ENCODE assay signal across 12 cellular contexts in genomic region chrX:111568356-111568755, GRCh38. TPM values are rescaled to one million over a fixed set of nuclear protein-coding genes. Genes with fewer than 3 reads are reported as not detected.
DNase-seq lines count a peak whose midpoint lies in the region; ATAC-seq, FAIRE-seq and TF ChIP-seq lines count a peak whose summit lies in the region.
"Had no signal": no experiment of that assay in that cellular context is flagged by ENCODE, and none has a peak within 500 bp of the region (broad histone marks: within the 10 kb centered on the region; RNA-seq: fewer than 3 reads in every experiment).

No MANE protein-coding gene starts in this region.

- intact Hi-C loops in A673 (cut with micrococcal nuclease; ENCODE audit: unreplicated experiment) (no loop called here), sigmoid colon (cut with DNase I) (no loop called here)

- WGBS in sigmoid colon, 2 donors, result 60 to 67% methylated on average over 4 of the region's 4 CpGs

- DNase-seq in A673 (ENCODE audit: low spot score) (peak; percentile 29), RCC 7860 (ENCODE audit: low spot score) (peak; percentile 8), foreskin keratinocyte (no peak), sigmoid colon (no peak), Peyer's patch (no peak)
- no peak for DNase-seq in effector CD8-positive, alpha-beta T cell (lab: John Stamatoyannopoulos, UW)
- DNase-seq: activated CD4-positive, alpha-beta T cell treated with anti-CD3 and anti-CD28 coated beads for 48 hours had no signal

- ATAC-seq in foreskin keratinocyte (no peak), HG03457 (IDR thresholded peaks at IDR 0.05; ENCODE audit: unreplicated experiment) (no peak)

- H3K27me3 ChIP-seq in A673 (replicated peaks; ENCODE audit: insufficient read depth, low read depth, low read length, poor library complexity) (no peaks in the 10 kb centered on the region), foreskin keratinocyte (no peaks in the 10 kb centered on the region), sigmoid colon (no peaks in the 10 kb centered on the region), Peyer's patch (no peaks in the 10 kb centered on the region)

- TF ChIP-seq POLR2A in sigmoid colon (IDR thresholded peaks at IDR 0.05) (no peak), Peyer's patch (IDR thresholded peaks at IDR 0.05) (no peak)

- BruUV-seq in A673 (replicated peaks; lab: Mats Ljungman, UMichigan), result no TSS peak

- H3K27ac ChIP-seq in A673 (ENCODE audit: low read depth, low read length, poor library complexity, severe bottlenecking), result no peak overlapping the region
- no peak overlapping the region for H3K27ac ChIP-seq in foreskin keratinocyte
- H3K27ac ChIP-seq in sigmoid colon, result no peak overlapping the region
- H3K27ac ChIP-seq in Peyer's patch, result no peak overlapping the region

- no peak for TF ChIP-seq EP300 in sigmoid colon (IDR thresholded peaks at IDR 0.05)

- FAIRE-seq in RCC 7860 (lab: Jason Lieb, UNC), result no peak
- FAIRE-seq: colon had no signal

- no peak overlapping the region for H3K4me3 ChIP-seq in A673 (ENCODE audit: low read depth, low read length, poor library complexity, severe bottlenecking)
- no peak overlapping the region for H3K4me3 ChIP-seq in sigmoid colon
- no peak overlapping the region for H3K4me3 ChIP-seq in Peyer's patch

- H3K4me1 ChIP-seq in A673 (ENCODE audit: insufficient read depth, low read length, poor library complexity, severe bottlenecking), result no peaks in the 10 kb centered on the region
- no peaks in the 10 kb centered on the region for H3K4me1 ChIP-seq in foreskin keratinocyte
- H3K4me1 ChIP-seq in sigmoid colon, result no peaks in the 10 kb centered on the region
- H3K4me1 ChIP-seq in Peyer's patch, result no peaks in the 10 kb centered on the region

- POLR2A ChIA-PET in A673 (lab: Charles Lee; ENCODE audit: low non-redundant PET), result no interaction called here

- TF ChIP-seq CTCF in A673 (conservative IDR thresholded peaks at IDR 0.05; ENCODE audit: low read depth, low read length) (peak; percentile 57), GM12873 (IDR thresholded peaks at IDR 0.05; ENCODE audit: insufficient read depth, low read depth, low read length, missing control alignments) (peak; percentile 45), foreskin keratinocyte (conservative IDR thresholded peaks at IDR 0.05) (peak; percentile 19), sigmoid colon (IDR thresholded peaks at IDR 0.05) (no peak), Peyer's patch (IDR thresholded peaks at IDR 0.05) (no peak)

- no peaks in the 10 kb centered on the region for H3K36me3 ChIP-seq in A673 (ENCODE audit: insufficient read depth, low read length, poor library complexity, severe bottlenecking)
- H3K36me3 ChIP-seq in sigmoid colon, result no peaks in the 10 kb centered on the region
- no peaks in the 10 kb centered on the region for H3K36me3 ChIP-seq in Peyer's patch

- CTCF ChIA-PET in A673 (lab: Charles Lee), result no interaction called here

- H3K9me3 ChIP-seq in A673 (ENCODE audit: low read depth, low read length, poor library complexity, severe bottlenecking), result no peaks in the 10 kb centered on the region
- no peaks in the 10 kb centered on the region for H3K9me3 ChIP-seq in sigmoid colon
- no peaks in the 10 kb centered on the region for H3K9me3 ChIP-seq in Peyer's patch

RNA-seq across cellular contexts. Expression of gene SERTM2, which starts 56.9 kb away (rescaled TPM):
- total RNA-seq in A673 (2021) (not detected in 2 replicates), foreskin keratinocyte (not detected in 2 replicates), sigmoid colon (1 to 10 TPM; 1.4 to 4.1 (median 2.4) TPM), Peyer's patch (under 1 TPM in 2 of 4 donors, not detected in 2; 0.13 to 0.18 TPM)
- polyA plus RNA-seq in foreskin keratinocyte (not detected in 2 replicates), sigmoid colon (under 1 TPM in 2 of 3 donors, not detected in 1; 0.12 to 0.60 TPM)
- total RNA-seq: Daoy, LHCN-M2 had no signal

Comparison
In these comparisons a context has a peak if more than half of its experiments do, and no peak if none do; other contexts are left out.
1. DNase-seq: peak in A673 (single experiment) and RCC 7860 (single experiment); none in foreskin keratinocyte (0 of 2), sigmoid colon (single experiment), effector CD8-positive, alpha-beta T cell (single experiment) and Peyer's patch (0 of 3).
2. CTCF ChIP-seq: peak in A673 (single experiment), GM12873 (single experiment) and foreskin keratinocyte (single experiment); none in sigmoid colon (0 of 4) and Peyer's patch (0 of 6).